ENCODE assay signal across 31 cellular contexts in genomic region chr20:32756156-32756555, GRCh38.
"Had no signal": no experiment of that assay in that cellular context is flagged by ENCODE, and none has a peak within 500 bp of the region (broad histone marks: within the 10 kb centered on the region; RNA-seq: fewer than 3 reads in every experiment).

No MANE protein-coding gene starts in this region.

- ATAC-seq: activated CD4-positive, alpha-beta T cell treated with anti-CD3 and anti-CD28 coated beads for 36 hours; activated CD4-positive, CD25-positive, alpha-beta regulatory T cell treated with anti-CD3 and anti-CD28 coated beads, Interleukin-2, amount 50 U/mL, for 24 hours; PC-3 had no signal

- H3K27ac Mint-ChIP-seq: activated CD4-positive, alpha-beta memory T cell treated with anti-CD3 and anti-CD28 coated beads for 36 hours; activated CD4-positive, alpha-beta T cell treated with anti-CD3 and anti-CD28 coated beads for 36 hours; activated CD4-positive, alpha-beta T cell treated with anti-CD3 and anti-CD28 coated beads, Interleukin-2, amount 10 ng/mL, durations not matched to agents 7 days and 5 days; activated naive CD8-positive, alpha-beta T cell treated with anti-CD3 and anti-CD28 coated beads, Interleukin-2, amount 10 ng/mL, durations not matched to agents 7 days and 5 days; T-helper 1 cell treated with Interleukin-12 subunit alpha and Interleukin-12 subunit beta and Interleukin-4 antibody, amounts not matched to agents 30 μg/mL and 1 μg/mL, for 36 hours; T-helper 2 cell treated with Interferon-gamma antibody and Interleukin-4, amounts not matched to agents 5 μg/mL and 100 μg/mL, for 36 hours had no signal

- H3K27ac ChIP-seq: ascending aorta, KMS-11, Peyer's patch, SJSA1 had no signal

- H3K4me3 ChIP-seq: ascending aorta, Peyer's patch, SJSA1 had no signal

- H3K4me1 ChIP-seq: ascending aorta, Peyer's patch had no signal

- H3K27me3 Mint-ChIP-seq: activated CD4-positive, alpha-beta memory T cell treated with anti-CD3 and anti-CD28 coated beads for 36 hours; activated CD4-positive, alpha-beta T cell treated with anti-CD3 and anti-CD28 coated beads, Interleukin-2, amount 10 ng/mL, durations not matched to agents 7 days and 5 days had no signal

- H3K36me3 Mint-ChIP-seq: activated CD4-positive, alpha-beta memory T cell treated with anti-CD3 and anti-CD28 coated beads for 36 hours; activated naive CD8-positive, alpha-beta T cell treated with anti-CD3 and anti-CD28 coated beads, Interleukin-2, amount 10 ng/mL, durations not matched to agents 7 days and 5 days had no signal

- H3K4me3 Mint-ChIP-seq: activated CD4-positive, alpha-beta memory T cell treated with anti-CD3 and anti-CD28 coated beads for 36 hours; activated CD4-positive, alpha-beta T cell treated with anti-CD3 and anti-CD28 coated beads for 36 hours; activated CD4-positive, alpha-beta T cell treated with anti-CD3 and anti-CD28 coated beads, Interleukin-2, amount 10 ng/mL, durations not matched to agents 7 days and 5 days; activated naive CD8-positive, alpha-beta T cell treated with anti-CD3 and anti-CD28 coated beads, Interleukin-2, amount 10 ng/mL, durations not matched to agents 7 days and 5 days; T-helper 1 cell treated with Interleukin-12 subunit alpha and Interleukin-12 subunit beta and Interleukin-4 antibody, amounts not matched to agents 30 μg/mL and 1 μg/mL, for 36 hours; T-helper 2 cell treated with Interferon-gamma antibody and Interleukin-4, amounts not matched to agents 5 μg/mL and 100 μg/mL, for 36 hours had no signal

- H3K9me3 Mint-ChIP-seq: activated CD4-positive, alpha-beta memory T cell treated with anti-CD3 and anti-CD28 coated beads for 36 hours; activated CD4-positive, alpha-beta T cell treated with anti-CD3 and anti-CD28 coated beads, Interleukin-2, amount 10 ng/mL, durations not matched to agents 7 days and 5 days; activated naive CD8-positive, alpha-beta T cell treated with anti-CD3 and anti-CD28 coated beads, Interleukin-2, amount 10 ng/mL, durations not matched to agents 7 days and 5 days; T-helper 1 cell treated with Interleukin-12 subunit alpha and Interleukin-12 subunit beta and Interleukin-4 antibody, amounts not matched to agents 30 μg/mL and 1 μg/mL, for 36 hours; T-helper 2 cell treated with Interferon-gamma antibody and Interleukin-4, amounts not matched to agents 5 μg/mL and 100 μg/mL, for 36 hours had no signal

- H3K9ac ChIP-seq: KMS-11, SK-N-SH had no signal

- H3K27me3 ChIP-seq: ascending aorta, Peyer's patch, SJSA1 had no signal

- DNase-seq: activated CD4-positive, alpha-beta memory T cell treated with anti-CD3 and anti-CD28 coated beads for 36 hours; activated CD4-positive, alpha-beta T cell treated with anti-CD3 and anti-CD28 coated beads for 36 hours; activated CD4-positive, alpha-beta T cell treated with anti-CD3 and anti-CD28 coated beads, Interleukin-2, amount 10 ng/mL, durations not matched to agents 7 days and 5 days; activated CD8-positive, alpha-beta memory T cell treated with anti-CD3 and anti-CD28 coated beads, Interleukin-2, amount 50 U/mL, for 4 hours; activated effector memory CD4-positive, alpha-beta T cell treated with Interleukin-2 at 50 U/mL for 16 hours; activated naive CD4-positive, alpha-beta T cell treated with anti-CD3 and anti-CD28 coated beads, Interleukin-2, amount 50 U/mL, for 16 hours; activated naive CD8-positive, alpha-beta T cell treated with anti-CD3 and anti-CD28 coated beads, Interleukin-2, amount 10 ng/mL, durations not matched to agents 7 days and 5 days; activated T-cell treated with anti-CD3 and anti-CD28 coated beads, Interleukin-2, amount 50 U/mL, for 48 hours; amygdala; NCI-H1092 treated with DMSO at 0.1 percent for 48 hours; NCI-H1417; NCI-H146; NCI-H187; NCI-H2029 treated with DMSO at 0.1 percent for 48 hours; NCI-H2107; NCI-H2171; NCI-H510A; NCI-H526; NCI-H748 treated with DMSO at 0.1 percent for 48 hours; NK-92 treated with Interleukin-12 subunit alpha and Interleukin-12 subunit beta, amount 100 ng/mL, for 24 hours; PC-3; Peyer's patch; RPMI8226; SHP77 treated with DMSO at 0.1 percent for 48 hours; SK-N-SH had no signal

- H3K36me3 ChIP-seq: ascending aorta, Peyer's patch, SJSA1 had no signal

- H3K9me3 ChIP-seq: ascending aorta, Peyer's patch, SJSA1, SK-N-SH had no signal
